11 cellular contexts compared by ENCODE assay signal in the genomic region with DNA sequence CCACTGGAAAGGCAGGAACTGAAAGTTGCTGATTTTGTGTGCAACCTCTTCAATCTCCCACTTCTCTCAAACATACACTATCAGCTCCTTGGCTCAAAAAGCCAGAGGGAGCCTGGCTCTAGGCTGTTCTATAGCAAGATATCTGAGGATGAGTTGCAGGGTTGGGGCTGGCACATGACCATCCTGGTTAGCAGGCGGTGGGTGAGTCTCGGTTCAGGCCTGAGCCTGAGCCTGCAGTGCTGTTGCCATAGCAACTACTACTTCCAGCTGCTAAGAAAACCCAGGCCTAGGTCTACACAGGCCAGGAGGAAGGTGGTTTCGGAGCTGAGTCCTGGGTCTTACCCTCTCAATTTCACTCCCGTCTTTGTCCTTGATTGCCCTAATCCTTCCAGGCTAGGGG. TPM values are rescaled to one million over a fixed set of nuclear protein-coding genes. Genes with fewer than 3 reads are reported as not detected.
DNase-seq lines count a peak whose midpoint lies in the region; ATAC-seq and TF ChIP-seq lines count a peak whose summit lies in the region.
"Had no signal": no experiment of that assay in that cellular context is flagged by ENCODE, and none has a peak within 500 bp of the region (broad histone marks: within the 10 kb centered on the region; RNA-seq: fewer than 3 reads in every experiment).

No MANE protein-coding gene starts in this region.

- TF ChIP-seq CTCF in type B pancreatic cell (conservative IDR thresholded peaks at IDR 0.05): no peak

- H3K4me1 Mint-ChIP-seq in activated naive CD4-positive, alpha-beta T cell treated with anti-CD3 and anti-CD28 coated beads, Interleukin-2, amount 50 U/mL, for 24 hours: peaks cover 40% of the 10 kb centered on the region
- H3K4me1 Mint-ChIP-seq in activated naive CD8-positive, alpha-beta T cell treated with anti-CD3 and anti-CD28 coated beads for 36 hours: peaks cover 24% of the 10 kb centered on the region
- H3K4me1 Mint-ChIP-seq in type B pancreatic cell (ENCODE audit: unreplicated experiment): peaks cover 36% of the 10 kb centered on the region
- H3K4me1 Mint-ChIP-seq: activated B cell treated with CpG ODN at 0.5 μM for 24 hours, memory B cell had no signal

- peak overlapping the region; percentile 61 for H3K4me3 Mint-ChIP-seq in activated naive CD4-positive, alpha-beta T cell treated with anti-CD3 and anti-CD28 coated beads, Interleukin-2, amount 50 U/mL, for 24 hours
- H3K4me3 Mint-ChIP-seq in activated naive CD8-positive, alpha-beta T cell treated with anti-CD3 and anti-CD28 coated beads for 36 hours: no peak overlapping the region
- peak overlapping the region; percentile 2 for H3K4me3 Mint-ChIP-seq in type B pancreatic cell
- H3K4me3 Mint-ChIP-seq: activated B cell treated with CpG ODN at 0.5 μM for 24 hours, memory B cell had no signal

- H3K27ac Mint-ChIP-seq in activated naive CD4-positive, alpha-beta T cell treated with anti-CD3 and anti-CD28 coated beads, Interleukin-2, amount 50 U/mL, for 24 hours: peak overlapping the region; percentile 20
- no peak overlapping the region for H3K27ac Mint-ChIP-seq in activated naive CD8-positive, alpha-beta T cell treated with anti-CD3 and anti-CD28 coated beads for 36 hours
- H3K27ac Mint-ChIP-seq in type B pancreatic cell: peak overlapping the region; percentile 34
- H3K27ac Mint-ChIP-seq: activated B cell treated with CpG ODN at 0.5 μM for 24 hours, memory B cell had no signal

- in situ Hi-C loops in KBM-7 (cut with MboI; ENCODE audit: low pct_unique_long_range_greater_than_20kb, low sequenced_read_pairs): no loop called here

- no peaks in the 10 kb centered on the region for H3K27me3 Mint-ChIP-seq in activated naive CD4-positive, alpha-beta T cell treated with anti-CD3 and anti-CD28 coated beads, Interleukin-2, amount 50 U/mL, for 24 hours
- no peaks in the 10 kb centered on the region for H3K27me3 Mint-ChIP-seq in activated naive CD8-positive, alpha-beta T cell treated with anti-CD3 and anti-CD28 coated beads for 36 hours
- H3K27me3 Mint-ChIP-seq in type B pancreatic cell: peaks cover 4% of the 10 kb centered on the region

- intact Hi-C loops in left colon (cut with DNase I, micrococcal nuclease): no loop called here

- H3K36me3 Mint-ChIP-seq in activated naive CD4-positive, alpha-beta T cell treated with anti-CD3 and anti-CD28 coated beads, Interleukin-2, amount 50 U/mL, for 24 hours: no peaks in the 10 kb centered on the region
- H3K36me3 Mint-ChIP-seq in activated naive CD8-positive, alpha-beta T cell treated with anti-CD3 and anti-CD28 coated beads for 36 hours: peaks cover 1% of the 10 kb centered on the region
- H3K36me3 Mint-ChIP-seq in type B pancreatic cell: no peaks in the 10 kb centered on the region
- H3K36me3 Mint-ChIP-seq: memory B cell had no signal

- no peak for DNase-seq in activated naive CD4-positive, alpha-beta T cell treated with Interleukin-2 at 50 U/mL for 16 hours
- peak; percentile 5 for DNase-seq in activated naive CD8-positive, alpha-beta T cell treated with anti-CD3 and anti-CD28 coated beads for 36 hours
- DNase-seq in iPS DF 19.7 (ENCODE audit: low read depth, low spot score): peak; percentile 28
- no peak for DNase-seq in type B pancreatic cell (ENCODE audit: extremely low spot score, unreplicated experiment)
- no peak for DNase-seq in left colon
- DNase-seq in KBM-7: no peak
- DNase-seq: activated B cell treated with CpG ODN at 0.5 μM for 24 hours, NCI-H524 treated with DMSO at 0.1 percent for 48 hours had no signal

- no peak for ATAC-seq in HG02798 (IDR thresholded peaks at IDR 0.05; ENCODE audit: poor library complexity, unreplicated experiment)
- no peak for ATAC-seq in left colon

- no peaks in the 10 kb centered on the region for H3K9me3 Mint-ChIP-seq in activated naive CD4-positive, alpha-beta T cell treated with anti-CD3 and anti-CD28 coated beads, Interleukin-2, amount 50 U/mL, for 24 hours
- no peaks in the 10 kb centered on the region for H3K9me3 Mint-ChIP-seq in activated naive CD8-positive, alpha-beta T cell treated with anti-CD3 and anti-CD28 coated beads for 36 hours
- no peaks in the 10 kb centered on the region for H3K9me3 Mint-ChIP-seq in type B pancreatic cell
- H3K9me3 Mint-ChIP-seq: memory B cell had no signal

RNA-seq across cellular contexts. Expression of gene CWC15, which starts 39.0 kb away (rescaled TPM):
- total RNA-seq in activated naive CD8-positive, alpha-beta T cell treated with anti-CD3 and anti-CD28 coated beads for 36 hours: 10 to 100 TPM; 84.7 to 91.4 TPM
- 66.4 and 76.8 TPM in 2 replicates for total RNA-seq in type B pancreatic cell (ENCODE audit: low replicate concordance)
- 10 to 100 TPM; 44.0 to 44.3 TPM for total RNA-seq in left colon

RNA-seq across cellular contexts. Expression of gene KDM4D, which starts 39.1 kb away (rescaled TPM):
- total RNA-seq in activated naive CD8-positive, alpha-beta T cell treated with anti-CD3 and anti-CD28 coated beads for 36 hours: 1 to 10 TPM; 2.4 to 2.8 TPM
- total RNA-seq in type B pancreatic cell (ENCODE audit: low replicate concordance) (0.83 and 2.4 TPM in 2 replicates), left colon (under 1 TPM; 0.25 to 0.55 TPM)

Comparison
In these comparisons a context has a peak if more than half of its experiments do, and no peak if none do; other contexts are left out.
1. DNase-seq: peak in activated naive CD8-positive, alpha-beta T cell treated with anti-CD3 and anti-CD28 coated beads for 36 hours (single experiment) and iPS DF 19.7 (single experiment); none in activated naive CD4-positive, alpha-beta T cell treated with Interleukin-2 at 50 U/mL for 16 hours (single experiment), type B pancreatic cell (single experiment), left colon (0 of 2) and KBM-7 (single experiment).